ENCODE assay signal across 1 cellular context in the genomic region with DNA sequence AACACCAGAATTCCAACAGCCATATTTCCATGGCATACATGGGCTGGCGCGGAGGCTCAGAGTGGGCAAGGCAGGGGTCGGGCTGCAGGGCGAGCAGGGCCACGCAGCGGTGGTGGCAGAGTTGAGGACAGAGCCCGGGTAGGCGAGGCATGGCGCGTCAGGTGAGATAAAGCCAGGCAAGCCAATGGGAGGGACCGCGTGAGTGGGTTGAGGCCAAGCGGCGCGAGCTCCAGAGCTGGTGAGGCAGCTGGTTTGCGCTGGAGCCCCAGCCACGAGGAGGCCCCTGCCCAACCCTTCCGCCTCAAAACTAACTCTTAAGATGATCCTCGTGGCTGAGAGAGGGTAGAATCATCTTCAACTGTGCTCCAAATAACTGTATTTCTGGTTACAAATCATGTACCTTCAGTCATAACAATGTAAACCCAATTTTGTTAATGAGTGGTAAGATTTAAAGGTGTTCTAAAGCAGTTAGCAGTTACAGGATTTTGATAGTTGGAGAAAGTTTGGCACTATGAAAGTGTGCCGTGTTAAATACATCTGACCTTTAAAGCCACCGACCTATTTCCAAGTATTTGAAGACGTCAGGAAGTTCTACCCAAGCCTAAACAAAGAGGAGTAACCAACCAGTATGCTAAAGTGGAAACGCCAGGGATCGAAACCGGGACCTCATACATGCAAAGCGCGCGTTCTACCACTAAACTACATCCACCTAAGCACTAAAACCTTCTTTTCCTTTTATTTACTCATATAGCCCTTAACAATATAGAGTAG.
TF ChIP-seq lines count a peak whose summit lies in the region.

No MANE protein-coding gene starts in this region.

TF ChIP-seq in K562, 482 proteins besides CTCF, POLR2A, EP300 and RAD21 (continued from another document):
- TF ChIP-seq, protein P1, sequence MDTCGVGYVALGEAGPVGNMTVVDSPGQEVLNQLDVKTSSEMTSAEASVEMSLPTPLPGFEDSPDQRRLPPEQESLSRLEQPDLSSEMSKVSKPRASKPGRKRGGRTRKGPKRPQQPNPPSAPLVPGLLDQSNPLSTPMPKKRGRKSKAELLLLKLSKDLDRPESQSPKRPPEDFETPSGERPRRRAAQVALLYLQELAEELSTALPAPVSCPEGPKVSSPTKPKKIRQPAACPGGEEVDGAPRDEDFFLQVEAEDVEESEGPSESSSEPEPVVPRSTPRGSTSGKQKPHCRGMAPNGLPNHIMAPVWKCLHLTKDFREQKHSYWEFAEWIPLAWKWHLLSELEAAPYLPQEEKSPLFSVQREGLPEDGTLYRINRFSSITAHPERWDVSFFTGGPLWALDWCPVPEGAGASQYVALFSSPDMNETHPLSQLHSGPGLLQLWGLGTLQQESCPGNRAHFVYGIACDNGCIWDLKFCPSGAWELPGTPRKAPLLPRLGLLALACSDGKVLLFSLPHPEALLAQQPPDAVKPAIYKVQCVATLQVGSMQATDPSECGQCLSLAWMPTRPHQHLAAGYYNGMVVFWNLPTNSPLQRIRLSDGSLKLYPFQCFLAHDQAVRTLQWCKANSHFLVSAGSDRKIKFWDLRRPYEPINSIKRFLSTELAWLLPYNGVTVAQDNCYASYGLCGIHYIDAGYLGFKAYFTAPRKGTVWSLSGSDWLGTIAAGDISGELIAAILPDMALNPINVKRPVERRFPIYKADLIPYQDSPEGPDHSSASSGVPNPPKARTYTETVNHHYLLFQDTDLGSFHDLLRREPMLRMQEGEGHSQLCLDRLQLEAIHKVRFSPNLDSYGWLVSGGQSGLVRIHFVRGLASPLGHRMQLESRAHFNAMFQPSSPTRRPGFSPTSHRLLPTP (IDR thresholded peaks at IDR 0.05; ENCODE audit: borderline replicate concordance, extremely low read depth, insufficient read length): no peak
- TF ChIP-seq, protein P2, sequence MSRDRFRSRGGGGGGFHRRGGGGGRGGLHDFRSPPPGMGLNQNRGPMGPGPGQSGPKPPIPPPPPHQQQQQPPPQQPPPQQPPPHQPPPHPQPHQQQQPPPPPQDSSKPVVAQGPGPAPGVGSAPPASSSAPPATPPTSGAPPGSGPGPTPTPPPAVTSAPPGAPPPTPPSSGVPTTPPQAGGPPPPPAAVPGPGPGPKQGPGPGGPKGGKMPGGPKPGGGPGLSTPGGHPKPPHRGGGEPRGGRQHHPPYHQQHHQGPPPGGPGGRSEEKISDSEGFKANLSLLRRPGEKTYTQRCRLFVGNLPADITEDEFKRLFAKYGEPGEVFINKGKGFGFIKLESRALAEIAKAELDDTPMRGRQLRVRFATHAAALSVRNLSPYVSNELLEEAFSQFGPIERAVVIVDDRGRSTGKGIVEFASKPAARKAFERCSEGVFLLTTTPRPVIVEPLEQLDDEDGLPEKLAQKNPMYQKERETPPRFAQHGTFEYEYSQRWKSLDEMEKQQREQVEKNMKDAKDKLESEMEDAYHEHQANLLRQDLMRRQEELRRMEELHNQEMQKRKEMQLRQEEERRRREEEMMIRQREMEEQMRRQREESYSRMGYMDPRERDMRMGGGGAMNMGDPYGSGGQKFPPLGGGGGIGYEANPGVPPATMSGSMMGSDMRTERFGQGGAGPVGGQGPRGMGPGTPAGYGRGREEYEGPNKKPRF (IDR thresholded peaks at IDR 0.05; ENCODE audit: low read depth, low read length): no peak
- TF ChIP-seq, protein P3, sequence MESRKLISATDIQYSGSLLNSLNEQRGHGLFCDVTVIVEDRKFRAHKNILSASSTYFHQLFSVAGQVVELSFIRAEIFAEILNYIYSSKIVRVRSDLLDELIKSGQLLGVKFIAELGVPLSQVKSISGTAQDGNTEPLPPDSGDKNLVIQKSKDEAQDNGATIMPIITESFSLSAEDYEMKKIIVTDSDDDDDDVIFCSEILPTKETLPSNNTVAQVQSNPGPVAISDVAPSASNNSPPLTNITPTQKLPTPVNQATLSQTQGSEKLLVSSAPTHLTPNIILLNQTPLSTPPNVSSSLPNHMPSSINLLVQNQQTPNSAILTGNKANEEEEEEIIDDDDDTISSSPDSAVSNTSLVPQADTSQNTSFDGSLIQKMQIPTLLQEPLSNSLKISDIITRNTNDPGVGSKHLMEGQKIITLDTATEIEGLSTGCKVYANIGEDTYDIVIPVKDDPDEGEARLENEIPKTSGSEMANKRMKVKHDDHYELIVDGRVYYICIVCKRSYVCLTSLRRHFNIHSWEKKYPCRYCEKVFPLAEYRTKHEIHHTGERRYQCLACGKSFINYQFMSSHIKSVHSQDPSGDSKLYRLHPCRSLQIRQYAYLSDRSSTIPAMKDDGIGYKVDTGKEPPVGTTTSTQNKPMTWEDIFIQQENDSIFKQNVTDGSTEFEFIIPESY (CRISPR knock-in tag; IDR thresholded peaks at IDR 0.05): peak; percentile 27; the same call in 1 of the 2 replicates
- TF ChIP-seq NRF1 (conservative IDR thresholded peaks at IDR 0.05 in 1 of 2, IDR thresholded peaks at IDR 0.05 in 1 of 2) (no peak), GABPA (tag; conservative IDR thresholded peaks at IDR 0.05; ENCODE audit: low read depth) (no peak), PHB2 (IDR thresholded peaks at IDR 0.05; ENCODE audit: low read depth) (no peak), HSF4 (CRISPR knock-in tag; IDR thresholded peaks at IDR 0.05; ENCODE audit: borderline replicate concordance) (no peak), ZFP30 (CRISPR knock-in tag; IDR thresholded peaks at IDR 0.05; ENCODE audit: borderline replicate concordance) (no peak), POLR2G (IDR thresholded peaks at IDR 0.05; ENCODE audit: low read depth, low read length) (0 out of 2 replicates have a peak, but pooled peaks have one; percentile 25), NELFE (IDR thresholded peaks at IDR 0.05; ENCODE audit: insufficient read depth, insufficient read length) (no peak), SRSF7 (optimal IDR thresholded peaks at IDR 0.05; ENCODE audit: low read depth, low read length) (no peak)
- TF ChIP-seq, protein P4, sequence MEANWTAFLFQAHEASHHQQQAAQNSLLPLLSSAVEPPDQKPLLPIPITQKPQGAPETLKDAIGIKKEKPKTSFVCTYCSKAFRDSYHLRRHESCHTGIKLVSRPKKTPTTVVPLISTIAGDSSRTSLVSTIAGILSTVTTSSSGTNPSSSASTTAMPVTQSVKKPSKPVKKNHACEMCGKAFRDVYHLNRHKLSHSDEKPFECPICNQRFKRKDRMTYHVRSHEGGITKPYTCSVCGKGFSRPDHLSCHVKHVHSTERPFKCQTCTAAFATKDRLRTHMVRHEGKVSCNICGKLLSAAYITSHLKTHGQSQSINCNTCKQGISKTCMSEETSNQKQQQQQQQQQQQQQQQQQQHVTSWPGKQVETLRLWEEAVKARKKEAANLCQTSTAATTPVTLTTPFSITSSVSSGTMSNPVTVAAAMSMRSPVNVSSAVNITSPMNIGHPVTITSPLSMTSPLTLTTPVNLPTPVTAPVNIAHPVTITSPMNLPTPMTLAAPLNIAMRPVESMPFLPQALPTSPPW (CRISPR knock-in tag; IDR thresholded peaks at IDR 0.05): no peak
TF ChIP-seq in K562: peak in this region for 2.
